ENCODE assay signal across 21 cellular contexts in the genomic region with DNA sequence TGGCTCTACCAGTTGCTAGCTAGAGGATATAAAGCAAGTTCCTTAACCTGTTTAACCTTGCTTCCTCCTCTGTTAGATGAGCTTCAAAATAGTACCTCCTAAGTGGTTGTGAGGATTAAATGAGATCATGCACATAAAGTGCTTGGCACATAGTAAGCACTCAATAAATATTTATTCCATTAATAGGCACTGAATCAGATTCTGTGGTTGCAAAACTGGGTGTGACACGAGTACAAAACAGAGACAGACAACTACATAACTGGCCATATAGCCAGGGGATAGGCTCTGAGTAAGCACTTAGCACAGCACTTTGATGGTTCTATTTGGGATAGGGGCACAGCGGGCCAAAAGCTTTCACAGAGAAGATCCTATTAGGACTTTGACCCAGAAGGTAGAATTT.
DNase-seq lines count a peak whose midpoint lies in the region; FAIRE-seq and TF ChIP-seq lines count a peak whose summit lies in the region.
"Had no signal": no experiment of that assay in that cellular context is flagged by ENCODE, and none has a peak within 500 bp of the region (broad histone marks: within the 10 kb centered on the region; RNA-seq: fewer than 3 reads in every experiment).

No MANE protein-coding gene starts in this region.

- intact Hi-C loops in mammary epithelial cell (cut with micrococcal nuclease), result no loop called here

- 54% methylated on average over 2 of the region's 2 CpGs for WGBS in mammary epithelial cell (ENCODE audit: low coverage, missing lambda C conversion rate)

- FAIRE-seq in keratinocyte (lab: Jason Lieb, UNC) (no peak), frontal cortex (lab: Jason Lieb, UNC) (no peak)
- FAIRE-seq: GM19239, H54 had no signal

- H3K79me2 ChIP-seq in Karpas-422 (ENCODE audit: low read length) (no peaks in the 10 kb centered on the region), mammary epithelial cell (ENCODE audit: insufficient read depth, low read length) (no peaks in the 10 kb centered on the region), keratinocyte (ENCODE audit: control insufficient read depth, insufficient read depth, low read length) (no peaks in the 10 kb centered on the region)

- TF ChIP-seq CTCF in mammary epithelial cell (conservative IDR thresholded peaks at IDR 0.05 in 1 of 2, IDR thresholded peaks at IDR 0.05 in 1 of 2; ENCODE audit: extremely low read depth in 1 of 2, insufficient read depth in 1 of 2, low read depth in 1 of 2, low read length in 2 of 2) (no peak), keratinocyte (optimal IDR thresholded peaks at IDR 0.05 in 1 of 3, IDR thresholded peaks at IDR 0.05 in 1 of 3, conservative IDR thresholded peaks at IDR 0.05 in 1 of 3; ENCODE audit: extremely low read depth in 1 of 3, insufficient read depth in 2 of 3, low read length in 3 of 3) (no peak)

- H3K4me1 ChIP-seq in Karpas-422 (ENCODE audit: low read length) (no peaks in the 10 kb centered on the region), mammary epithelial cell (ENCODE audit: insufficient read depth, low read length) (no peaks in the 10 kb centered on the region), keratinocyte (ENCODE audit: control insufficient read depth, extremely low read depth, insufficient read depth, low read length) (peaks cover 14% of the 10 kb centered on the region)
- H3K4me1 ChIP-seq: BLaER1, Peyer's patch, SJSA1 had no signal

- H3K36me3 ChIP-seq in Karpas-422 (ENCODE audit: insufficient read depth, low read length) (no peaks in the 10 kb centered on the region), mammary epithelial cell (ENCODE audit: insufficient read depth, low read length) (no peaks in the 10 kb centered on the region), keratinocyte (ENCODE audit: control insufficient read depth in 2 of 2, extremely low read depth in 1 of 2, insufficient read depth in 2 of 2, low read length in 2 of 2) (no peaks in the 10 kb centered on the region)
- H3K36me3 ChIP-seq: BLaER1, Peyer's patch, SJSA1 had no signal

- H3K4me2 ChIP-seq in Karpas-422 (ENCODE audit: low read depth, low read length, poor library complexity, severe bottlenecking) (no peak overlapping the region), mammary epithelial cell (ENCODE audit: insufficient read depth, low read depth, low read length) (no peak overlapping the region), keratinocyte (ENCODE audit: control insufficient read depth, extremely low read depth, insufficient read depth, low read depth, low read length) (no peak overlapping the region)
- H3K4me2 ChIP-seq: BLaER1 had no signal

- peak; percentile 24 for DNase-seq in Karpas-422
- DNase-seq in mammary epithelial cell, result peak; percentile 47
- DNase-seq in keratinocyte (ENCODE audit: low read depth, low spot score), result peak; percentile 55
- DNase-seq in SW 1271 (lab: John Stamatoyannopoulos, UW), result no peak
- no peak for DNase-seq in frontal cortex (ENCODE audit: low spot score in 2 of 2)
- DNase-seq in foreskin melanocyte, result no peak
- no peak for DNase-seq in AG08396 (ENCODE audit: low spot score)
- DNase-seq: CD4-positive, alpha-beta T cell; GF-D8; Kasumi-1; NCI-H1092; NCI-H1436; NCI-H1930; NCI-H2227 treated with DMSO at 0.1 percent for 48 hours; NCI-H510A treated with DMSO at 0.1 percent for 48 hours; NCI-H748 treated with DMSO at 0.1 percent for 48 hours; Peyer's patch had no signal

- no peaks in the 10 kb centered on the region for H3K9me3 ChIP-seq in Karpas-422 (ENCODE audit: low read length)
- no peaks in the 10 kb centered on the region for H3K9me3 ChIP-seq in mammary epithelial cell (replicated peaks; ENCODE audit: insufficient read depth, low read length)
- H3K9me3 ChIP-seq in keratinocyte (ENCODE audit: control insufficient read depth, low read depth, low read length), result no peaks in the 10 kb centered on the region
- H3K9me3 ChIP-seq: BLaER1, Peyer's patch, SJSA1 had no signal

- H3K27me3 ChIP-seq in Karpas-422 (ENCODE audit: low read length) (no peaks in the 10 kb centered on the region), mammary epithelial cell (ENCODE audit: insufficient read depth, low read length) (no peaks in the 10 kb centered on the region), keratinocyte (ENCODE audit: control insufficient read depth, extremely low read depth, insufficient read depth, low read length) (no peaks in the 10 kb centered on the region)
- H3K27me3 ChIP-seq: BLaER1, Peyer's patch, SJSA1 had no signal

- H2AFZ ChIP-seq in Karpas-422 (ENCODE audit: low read length) (no peak overlapping the region), mammary epithelial cell (ENCODE audit: low read depth, low read length) (no peak overlapping the region), keratinocyte (ENCODE audit: control insufficient read depth, low read length) (no peak overlapping the region)

- H3K9ac ChIP-seq in Karpas-422 (ENCODE audit: low read length) (no peak overlapping the region), mammary epithelial cell (ENCODE audit: insufficient read depth, low read length) (no peak overlapping the region), keratinocyte (ENCODE audit: control insufficient read depth, extremely low read depth, insufficient read depth, low read length) (no peak overlapping the region)
- H3K9ac ChIP-seq: BLaER1 had no signal

- dilution Hi-C loops in mammary epithelial cell (cut with HindIII; ENCODE audit: low sequenced_read_pairs), result no loop called here
- dilution Hi-C loops in keratinocyte (cut with MboI; ENCODE audit: extremely low pct_ligation_motif_present, low sequenced_read_pairs), result no loop called here

- CTCF ChIA-PET in mammary epithelial cell (lab: Charles Lee; ENCODE audit: low non-redundant PET), result no interaction called here

- H4K20me1 ChIP-seq in Karpas-422 (ENCODE audit: insufficient read depth, low read depth, low read length), result no peaks in the 10 kb centered on the region
- no peaks in the 10 kb centered on the region for H4K20me1 ChIP-seq in mammary epithelial cell (ENCODE audit: insufficient read depth, low read length)
- H4K20me1 ChIP-seq in keratinocyte (ENCODE audit: control insufficient read depth, extremely low read depth, insufficient read depth, low read length), result no peaks in the 10 kb centered on the region
- H4K20me1 ChIP-seq: BLaER1 had no signal

- no peaks in the 10 kb centered on the region for H3K9me2 ChIP-seq in Karpas-422 (replicated peaks; ENCODE audit: insufficient read depth, low read length)

- no peaks in the 10 kb centered on the region for H3K9me1 ChIP-seq in keratinocyte (ENCODE audit: control insufficient read depth, extremely low read depth, insufficient read depth, low read length)

- H3K27ac ChIP-seq in Karpas-422 (ENCODE audit: low read length) (no peak overlapping the region), mammary epithelial cell (ENCODE audit: insufficient read depth, low read depth, low read length) (no peak overlapping the region), keratinocyte (ENCODE audit: control insufficient read depth, insufficient read depth, low read length) (no peak overlapping the region)
- H3K27ac ChIP-seq: BLaER1, Peyer's patch, SJSA1 had no signal

- H3K4me3 ChIP-seq in Karpas-422 (ENCODE audit: low read length) (no peak overlapping the region), mammary epithelial cell (replicated peaks in 1 of 3; ENCODE audit: insufficient read depth in 1 of 3, low read depth in 2 of 3, low read length in 3 of 3) (no peak overlapping the region), keratinocyte (ENCODE audit: control insufficient read depth in 2 of 3, extremely low read depth in 1 of 3, insufficient read depth in 2 of 3, low read depth in 1 of 3, low read length in 3 of 3) (no peak overlapping the region)
- H3K4me3 ChIP-seq: BLaER1, Peyer's patch, SJSA1 had no signal

- no TSS peak for BruUV-seq in mammary epithelial cell (replicated peaks; lab: Mats Ljungman, UMichigan)

- in situ Hi-C loops in mammary epithelial cell (cut with MboI; ENCODE audit: low sequenced_read_pairs in 2 of 2), result no loop called here

Comparison
In these comparisons a context has a peak if more than half of its experiments do, and no peak if none do; other contexts are left out.
1. DNase-seq: peak in Karpas-422 (single experiment), mammary epithelial cell (single experiment) and keratinocyte (single experiment); none in SW 1271 (0 of 2), frontal cortex (0 of 2), foreskin melanocyte (single experiment) and AG08396 (single experiment).